Comparison of ENCODE assay signal across 15 cellular contexts in the genomic region with DNA sequence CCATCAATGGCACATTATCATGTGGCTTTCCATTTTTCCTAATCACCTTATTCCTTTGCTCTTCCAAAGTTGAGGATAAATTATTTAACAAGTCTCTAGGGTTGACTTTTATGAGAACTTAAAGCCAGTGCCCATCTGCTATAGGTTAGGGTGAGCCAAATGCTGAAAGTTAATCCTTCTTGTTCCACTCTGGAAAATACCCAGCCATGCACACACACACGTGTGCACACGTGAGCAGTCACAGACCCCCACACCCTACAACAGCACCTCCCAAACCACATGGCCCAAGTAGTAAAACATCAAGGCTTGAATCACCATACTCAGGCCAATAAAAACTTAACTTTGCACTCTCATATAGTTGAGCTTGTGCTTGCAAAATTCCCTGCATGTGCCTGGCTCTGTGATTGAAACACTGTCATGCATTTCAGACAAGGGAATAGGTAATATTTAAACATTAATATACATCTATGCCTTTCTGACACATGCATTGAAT.
DNase-seq lines count a peak whose midpoint lies in the region; ATAC-seq, FAIRE-seq and TF ChIP-seq lines count a peak whose summit lies in the region.
"Had no signal": no experiment of that assay in that cellular context is flagged by ENCODE, and none has a peak within 500 bp of the region (broad histone marks: within the 10 kb centered on the region; RNA-seq: fewer than 3 reads in every experiment).

No MANE protein-coding gene starts in this region.

- peak; percentile 7 for DNase-seq in HFF-Myc (ENCODE audit: extremely low read depth, low read depth)
- DNase-seq in NCI-H524 (lab: John Stamatoyannopoulos, UW) = peak; percentile 82 to 95
- DNase-seq in hepatocyte (ENCODE audit: low spot score) = peak; percentile 23
- peak; percentile 13 for DNase-seq in small intestine
- no peak for DNase-seq in heart right ventricle
- no peak for DNase-seq in posterior cingulate gyrus
- no peak for DNase-seq in stimulated activated CD4-positive, alpha-beta T cell treated with anti-CD3 and anti-CD28 coated beads, Interleukin-4, amount 100 ng/mL, for 1 hour
- DNase-seq: C1 segment of cervical spinal cord, DMS53, HCEC 1CT, NCI-H2029, NCI-H510A treated with DMSO at 0.1 percent for 48 hours, OCI-M1, SHP77 treated with DMSO at 0.1 percent for 48 hours had no signal

- TF ChIP-seq CTCF in HFF-Myc (IDR thresholded peaks at IDR 0.05; ENCODE audit: low read depth, low read length, missing control alignments) = no peak
- no peak for TF ChIP-seq CTCF in hepatocyte (IDR thresholded peaks at IDR 0.05; ENCODE audit: poor library complexity)
- TF ChIP-seq CTCF in heart right ventricle (IDR thresholded peaks at IDR 0.05) = no peak

- 27% methylated on average over 2 of the region's 2 CpGs for whole genome bisulfite sequencing in hepatocyte (ENCODE audit: low lambda C conversion rate, missing lambda C conversion rate)
- 19 to 60% (median 30%) methylated on average over 2 of the region's 2 CpGs for WGBS in small intestine, 3 donors
- 81 to 85% methylated on average over 2 of the region's 2 CpGs for WGBS in heart right ventricle, 2 donors

- no peak for FAIRE-seq in small intestine (lab: Jason Lieb, UNC)

- no peaks in the 10 kb centered on the region for H4K20me1 ChIP-seq in hepatocyte (ENCODE audit: insufficient read depth, poor library complexity, severe bottlenecking)

- intact Hi-C loops in heart right ventricle (cut with DNase I) = no loop called here
- intact Hi-C loops in posterior cingulate gyrus (cut with DNase I) = no loop called here

- ATAC-seq in heart right ventricle = no peak

- H3K36me3 ChIP-seq in hepatocyte (replicated peaks; ENCODE audit: insufficient read depth, low read depth) (no peaks in the 10 kb centered on the region), small intestine (ENCODE audit: control insufficient read depth in 2 of 2, insufficient read depth in 2 of 2, low read length in 2 of 2) (no peaks in the 10 kb centered on the region), heart right ventricle (no peaks in the 10 kb centered on the region)

- no peaks in the 10 kb centered on the region for H3K79me2 ChIP-seq in hepatocyte

- H3K27ac ChIP-seq in hepatocyte (no peak overlapping the region), small intestine (ENCODE audit: low read depth in 1 of 2, low read length in 1 of 2) (no peak overlapping the region), heart right ventricle (no peak overlapping the region)
- H3K27ac ChIP-seq: GM23248 had no signal

- no peaks in the 10 kb centered on the region for H3K9me3 ChIP-seq in hepatocyte (ENCODE audit: low read depth)
- H3K9me3 ChIP-seq in small intestine (ENCODE audit: control insufficient read depth, low read depth) = no peaks in the 10 kb centered on the region
- no peaks in the 10 kb centered on the region for H3K9me3 ChIP-seq in heart right ventricle

- H3K4me1 ChIP-seq in hepatocyte (ENCODE audit: insufficient read depth) (peaks cover 7% of the 10 kb centered on the region), small intestine (ENCODE audit: control insufficient read depth in 2 of 2, insufficient read depth in 1 of 2, low read depth in 1 of 2, low read length in 1 of 2) (no peaks in the 10 kb centered on the region), heart right ventricle (peaks cover 0 to 24% (median 0%) of the 10 kb centered on the region in 9 donors)

- H3K27me3 ChIP-seq in hepatocyte = no peaks in the 10 kb centered on the region
- no peaks in the 10 kb centered on the region for H3K27me3 ChIP-seq in small intestine (ENCODE audit: control insufficient read depth in 2 of 2, insufficient read depth in 2 of 2, low read length in 2 of 2)
- H3K27me3 ChIP-seq in heart right ventricle = no peaks in the 10 kb centered on the region

- H2AFZ ChIP-seq in hepatocyte = no peak overlapping the region
- H2AFZ ChIP-seq: GM23248 had no signal

- H3K9me2 ChIP-seq in hepatocyte (replicated peaks; ENCODE audit: insufficient read depth) = no peaks in the 10 kb centered on the region

- H3K4me3 ChIP-seq in HFF-Myc (replicated peaks; ENCODE audit: low read depth, low read length) (no peak overlapping the region), hepatocyte (no peak overlapping the region), small intestine (ENCODE audit: low read depth in 1 of 2, low read length in 2 of 2) (no peak overlapping the region), heart right ventricle (no peak overlapping the region)
- H3K4me3 ChIP-seq: GM23248 had no signal

- no peak overlapping the region for H3K4me2 ChIP-seq in hepatocyte

Comparison
In these comparisons a context has a peak if more than half of its experiments do, and no peak if none do; other contexts are left out.
1. DNase-seq: peak in HFF-Myc (single experiment), NCI-H524 (2 of 2), hepatocyte (single experiment) and small intestine (single experiment); none in heart right ventricle (0 of 2), posterior cingulate gyrus (0 of 10) and stimulated activated CD4-positive, alpha-beta T cell treated with anti-CD3 and anti-CD28 coated beads, Interleukin-4, amount 100 ng/mL, for 1 hour (single experiment).